Comparison of ENCODE assay signal across 13 cellular contexts in the genomic region with DNA sequence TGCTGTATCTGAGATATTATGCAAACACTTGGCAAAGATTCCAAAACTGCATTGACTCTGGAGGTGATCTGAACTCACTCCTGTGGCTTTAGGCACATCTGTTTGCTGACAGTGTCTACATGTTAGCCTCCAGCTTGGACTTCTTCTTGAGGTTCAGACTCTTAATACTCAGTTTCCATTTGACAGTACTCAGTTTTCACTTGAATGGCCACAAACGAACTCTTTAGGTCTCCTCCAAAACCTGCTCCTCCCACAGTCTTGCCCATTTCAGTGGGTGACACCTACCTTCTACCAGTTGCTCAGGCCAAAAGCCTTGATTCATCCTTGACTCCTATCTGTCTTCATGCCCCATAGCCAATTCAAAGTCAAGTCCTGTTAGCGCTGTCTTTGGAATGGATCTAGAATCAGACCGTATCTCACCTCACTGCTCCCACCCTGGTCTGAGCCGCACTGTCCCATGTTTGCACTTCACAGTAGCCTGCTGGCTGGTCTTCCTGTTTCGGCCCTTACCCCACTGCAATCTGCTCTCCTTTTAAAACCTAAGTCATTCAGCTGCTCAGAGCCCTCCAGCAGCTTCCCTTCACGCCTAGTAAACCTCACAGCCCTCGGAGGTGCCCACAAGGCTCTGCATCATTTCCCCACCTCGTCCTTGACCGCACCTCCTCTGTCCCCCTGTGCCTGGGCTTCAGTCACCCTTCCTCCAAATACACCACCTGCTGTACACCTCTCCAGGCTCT. TPM values are rescaled to one million over a fixed set of nuclear protein-coding genes. Genes with fewer than 3 reads are reported as not detected.
DNase-seq lines count a peak whose midpoint lies in the region; ATAC-seq and TF ChIP-seq lines count a peak whose summit lies in the region.
"Had no signal": no experiment of that assay in that cellular context is flagged by ENCODE, and none has a peak within 500 bp of the region (broad histone marks: within the 10 kb centered on the region; RNA-seq: fewer than 3 reads in every experiment).

No MANE protein-coding gene starts in this region.

- no peak for DNase-seq in activated T-cell treated with anti-CD3 and anti-CD28 coated beads, Interleukin-2, amount 50 U/mL, for 24 hours
- DNase-seq in activated T-cell treated with anti-CD3 and anti-CD28 coated beads, Interleukin-2, amount 50 U/mL, for 48 hours = no peak
- DNase-seq in activated B cell treated with CpG ODN at 0.5 μM for 24 hours (no peak), HPDE6-E6E7 (ENCODE audit: extremely low spot score) (no peak), CD14-positive monocyte (ENCODE audit: low spot score) (no peak)
- no peak for DNase-seq in stimulated activated effector memory CD8-positive, alpha-beta T cell treated with anti-CD3 and anti-CD28 coated beads, Interleukin-12 subunit alpha, Interleukin-12 subunit beta, amount 100 ng/mL, for 72 hours (ENCODE audit: low spot score in 2 of 2)
- DNase-seq: ACHN, GF-D8, hippocampal formation, midbrain, NCI-H2081 treated with DMSO at 0.1 percent for 48 hours had no signal

- intact Hi-C loops in activated B cell treated with CpG ODN at 0.5 μM for 24 hours (cut with micrococcal nuclease) = no loop called here
- intact Hi-C loops in CD14-positive monocyte (cut with micrococcal nuclease) = no loop called here

- ATAC-seq in GM21723 (IDR thresholded peaks at IDR 0.05; ENCODE audit: unreplicated experiment) = peak; percentile 76
- ATAC-seq in activated B cell treated with CpG ODN at 0.5 μM for 24 hours (ENCODE audit: low read depth) = peak; percentile 42
- ATAC-seq in stimulated activated effector memory CD8-positive, alpha-beta T cell treated with anti-CD3 and anti-CD28 coated beads, Interleukin-12 subunit alpha, Interleukin-12 subunit beta, amount 100 ng/mL, for 72 hours = peak; percentile 86
- ATAC-seq in HG03196 (IDR thresholded peaks at IDR 0.05; ENCODE audit: unreplicated experiment) = no peak

- CTCF ChIA-PET in activated B cell treated with CpG ODN at 0.5 μM for 24 hours (lab: Charles Lee) = no interaction called here

- POLR2A ChIA-PET in activated B cell treated with CpG ODN at 0.5 μM for 24 hours (lab: Charles Lee) = interaction anchor here (0.9 kb wide), 1 partner anchor 27 kb away, joined by 7 read pairs; no protein-coding TSS in a partner anchor

- H3K27ac Mint-ChIP-seq in activated T-cell treated with anti-CD3 and anti-CD28 coated beads, Interleukin-2, amount 50 U/mL, for 24 hours = peak overlapping the region; percentile 83
- H3K27ac Mint-ChIP-seq in activated B cell treated with CpG ODN at 0.5 μM for 24 hours (peak overlapping the region; percentile 8), CD14-positive monocyte (peak overlapping the region in 3 of 7 donors; percentile 4 to 39 (median 17))
- H3K27ac Mint-ChIP-seq in stimulated activated effector memory CD8-positive, alpha-beta T cell treated with anti-CD3 and anti-CD28 coated beads, Interleukin-12 subunit alpha, Interleukin-12 subunit beta, amount 100 ng/mL, for 72 hours = peak overlapping the region; percentile 91

- TF ChIP-seq CTCF in activated B cell treated with CpG ODN at 0.5 μM for 24 hours (IDR thresholded peaks at IDR 0.05) (no peak), CD14-positive monocyte (IDR thresholded peaks at IDR 0.05) (no peak)

- H3K9me3 Mint-ChIP-seq in activated T-cell treated with anti-CD3 and anti-CD28 coated beads, Interleukin-2, amount 50 U/mL, for 24 hours = no peaks in the 10 kb centered on the region
- H3K9me3 Mint-ChIP-seq in activated B cell treated with CpG ODN at 0.5 μM for 24 hours (no peaks in the 10 kb centered on the region), CD14-positive monocyte (no peaks in the 10 kb centered on the region)
- no peaks in the 10 kb centered on the region for H3K9me3 Mint-ChIP-seq in stimulated activated effector memory CD8-positive, alpha-beta T cell treated with anti-CD3 and anti-CD28 coated beads, Interleukin-12 subunit alpha, Interleukin-12 subunit beta, amount 100 ng/mL, for 72 hours

- H3K4me1 Mint-ChIP-seq in activated T-cell treated with anti-CD3 and anti-CD28 coated beads, Interleukin-2, amount 50 U/mL, for 24 hours (ENCODE audit: low read depth) = peaks cover 63% of the 10 kb centered on the region
- peaks cover 25% of the 10 kb centered on the region for H3K4me1 Mint-ChIP-seq in activated B cell treated with CpG ODN at 0.5 μM for 24 hours
- peaks cover 65% of the 10 kb centered on the region for H3K4me1 Mint-ChIP-seq in stimulated activated effector memory CD8-positive, alpha-beta T cell treated with anti-CD3 and anti-CD28 coated beads, Interleukin-12 subunit alpha, Interleukin-12 subunit beta, amount 100 ng/mL, for 72 hours
- H3K4me1 Mint-ChIP-seq in CD14-positive monocyte = no peaks in the 10 kb centered on the region

- H3K4me3 Mint-ChIP-seq in activated T-cell treated with anti-CD3 and anti-CD28 coated beads, Interleukin-2, amount 50 U/mL, for 24 hours = no peak overlapping the region
- H3K4me3 Mint-ChIP-seq in activated B cell treated with CpG ODN at 0.5 μM for 24 hours (no peak overlapping the region), CD14-positive monocyte (no peak overlapping the region)
- H3K4me3 Mint-ChIP-seq in stimulated activated effector memory CD8-positive, alpha-beta T cell treated with anti-CD3 and anti-CD28 coated beads, Interleukin-12 subunit alpha, Interleukin-12 subunit beta, amount 100 ng/mL, for 72 hours = peak overlapping the region; percentile 26

- peaks cover 98% of the 10 kb centered on the region for H3K36me3 Mint-ChIP-seq in activated T-cell treated with anti-CD3 and anti-CD28 coated beads, Interleukin-2, amount 50 U/mL, for 24 hours (ENCODE audit: low read depth)
- H3K36me3 Mint-ChIP-seq in activated B cell treated with CpG ODN at 0.5 μM for 24 hours (ENCODE audit: low read depth) = peaks cover 95% of the 10 kb centered on the region
- H3K36me3 Mint-ChIP-seq in stimulated activated effector memory CD8-positive, alpha-beta T cell treated with anti-CD3 and anti-CD28 coated beads, Interleukin-12 subunit alpha, Interleukin-12 subunit beta, amount 100 ng/mL, for 72 hours = peaks cover 100% of the 10 kb centered on the region
- peaks cover 91 to 98% of the 10 kb centered on the region in 2 donors for H3K36me3 Mint-ChIP-seq in CD14-positive monocyte

- H3K27me3 Mint-ChIP-seq in activated T-cell treated with anti-CD3 and anti-CD28 coated beads, Interleukin-2, amount 50 U/mL, for 24 hours = no peaks in the 10 kb centered on the region
- no peaks in the 10 kb centered on the region for H3K27me3 Mint-ChIP-seq in activated B cell treated with CpG ODN at 0.5 μM for 24 hours
- H3K27me3 Mint-ChIP-seq in CD14-positive monocyte (ENCODE audit: low read depth in 3 of 3) = peaks cover 0 to 2% (median 0%) of the 10 kb centered on the region in 3 donors

RNA-seq across cellular contexts. Expression of gene ATG16L1, which starts 10.5 kb away (rescaled TPM):
- total RNA-seq in activated B cell treated with CpG ODN at 0.5 μM for 24 hours = 39.0 and 49.9 TPM in 2 replicates
- polyA plus RNA-seq in CD14-positive monocyte = 1 to 10 TPM; 3.3 to 4.3 TPM

RNA-seq across cellular contexts. Expression of gene SAG, which starts 45.6 kb away (rescaled TPM):
- 0.04 TPM in 1 of 2 replicates, not detected in the other for total RNA-seq in activated B cell treated with CpG ODN at 0.5 μM for 24 hours
- under 1 TPM in 1 of 2 donors, not detected in 1; 0.87 TPM for polyA plus RNA-seq in CD14-positive monocyte
